Comparison of ENCODE assay signal across 21 cellular contexts in the genomic region with DNA sequence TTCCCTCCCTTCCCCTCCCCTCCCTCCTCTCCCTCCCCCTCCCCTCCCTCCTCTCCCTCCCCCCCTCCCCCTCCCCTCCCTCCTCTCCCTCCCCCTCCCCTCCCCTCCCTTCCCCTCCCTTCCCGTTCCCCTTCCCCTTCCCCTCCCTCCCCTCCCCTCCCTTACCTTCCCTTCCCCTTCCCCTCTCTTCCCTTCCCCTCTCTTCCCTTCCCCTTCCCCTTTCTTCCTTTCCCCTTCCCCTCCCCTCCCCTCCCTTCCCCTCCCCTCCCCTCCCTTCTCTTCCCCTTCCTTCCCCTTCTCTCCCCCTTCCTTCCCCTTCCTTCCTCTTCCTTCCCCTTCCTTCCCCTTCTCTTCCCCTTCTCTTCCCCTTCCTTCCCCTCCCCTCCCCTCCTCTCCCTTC.
DNase-seq lines count a peak whose midpoint lies in the region; ATAC-seq, FAIRE-seq and TF ChIP-seq lines count a peak whose summit lies in the region.
"Had no signal": no experiment of that assay in that cellular context is flagged by ENCODE, and none has a peak within 500 bp of the region (broad histone marks: within the 10 kb centered on the region; RNA-seq: fewer than 3 reads in every experiment).

No MANE protein-coding gene starts in this region.

- 36% methylated on average over 1 of the region's 1 CpG for WGBS in HepG2 (ENCODE audit: low lambda C conversion rate)
- WGBS in right lobe of liver (ENCODE audit: insufficient coverage, low coverage, low lambda C conversion rate, missing lambda C conversion rate) = 71% methylated on average over 1 of the region's 1 CpG
- WGBS in prostate gland = no CpG with 5 or more reads among the region's 1 CpG

- no TSS peak for BruUV-seq in HepG2 (replicated peaks; lab: Mats Ljungman, UMichigan)

- no peak for TF ChIP-seq EP300 in HepG2 (IDR thresholded peaks at IDR 0.05; ENCODE audit: low read depth in 2 of 2, low read length in 2 of 2)
- no peak for TF ChIP-seq EP300 in HepG2 (CRISPR knock-in tag; IDR thresholded peaks at IDR 0.05; ENCODE audit: borderline replicate concordance)

- H3K9ac ChIP-seq in HepG2 (ENCODE audit: insufficient read depth, low read depth, low read length) = no peak overlapping the region
- H3K9ac ChIP-seq: BLaER1 treated with 17β-estradiol and CSF1 and Interleukin-3, amounts not matched to agents 10 nM and 100 nM had no signal

- POLR2A ChIA-PET in HepG2 (lab: Yijun Ruan, JAX) = interaction anchor here (1.6 to 2.5 kb wide), 3 partner anchors 60 to 224 kb away, joined by 5 to 30 read pairs (median 9); a partner anchor contains a TSS

- in situ Hi-C loops in HepG2 (cut with HindIII; ENCODE audit: extremely low pct_ligation_motif_present, low pct_unique_long_range_greater_than_20kb) = loop anchor here (5.0 kb wide), 2 partner anchors 218 to 398 kb away; no protein-coding TSS in a partner anchor

- peaks cover 34% of the 10 kb centered on the region for H3K4me1 ChIP-seq in HepG2 (ENCODE audit: insufficient read depth, low read length)
- peaks cover 0 to 37% (median 17%) of the 10 kb centered on the region in 4 donors for H3K4me1 ChIP-seq in right lobe of liver
- H3K4me1 ChIP-seq in prostate gland (replicated peaks) = peaks cover 4% of the 10 kb centered on the region
- H3K4me1 ChIP-seq: Caco-2 had no signal

- H3K4me2 ChIP-seq in HepG2 (ENCODE audit: low read depth, low read length) = no peak overlapping the region
- H3K4me2 ChIP-seq: BLaER1 treated with 17β-estradiol and CSF1 and Interleukin-3, amounts not matched to agents 10 nM and 100 nM had no signal

- TF ChIP-seq CTCF in HepG2 (CRISPR knock-in tag; IDR thresholded peaks at IDR 0.05) (no peak), right lobe of liver (IDR thresholded peaks at IDR 0.05) (no peak), VCaP (conservative IDR thresholded peaks at IDR 0.05) (no peak), prostate gland (IDR thresholded peaks at IDR 0.05) (no peak)

- no peaks in the 10 kb centered on the region for H3K36me3 ChIP-seq in HepG2 (replicated peaks in 1 of 2; ENCODE audit: control insufficient read depth in 1 of 2, insufficient read depth in 2 of 2, low read length in 2 of 2)
- H3K36me3 ChIP-seq in right lobe of liver = no peaks in the 10 kb centered on the region
- H3K36me3 ChIP-seq in prostate gland = no peaks in the 10 kb centered on the region
- H3K36me3 ChIP-seq: BLaER1 treated with 17β-estradiol and CSF1 and Interleukin-3, amounts not matched to agents 10 nM and 100 nM had no signal

- H2AFZ ChIP-seq in HepG2 (ENCODE audit: low read length) = no peak overlapping the region

- H3K27ac ChIP-seq in HepG2 (ENCODE audit: extremely low read length, insufficient read depth, low read length) (no peak overlapping the region), right lobe of liver (peak overlapping the region in 1 of 3 donors; percentile 41), VCaP (peak overlapping the region; percentile 89; the same call in 1 of the 2 replicates), prostate gland (peak overlapping the region; percentile 86 to 90)

- DNase-seq in HepG2 (ENCODE audit: low spot score) = no peak
- DNase-seq in right lobe of liver = no peak
- DNase-seq in left kidney (ENCODE audit: low read depth, low spot score) = peak; percentile 49
- no peak for DNase-seq in prostate gland (ENCODE audit: low spot score)
- DNase-seq in CD1c-positive myeloid dendritic cell (ENCODE audit: extremely low spot score) = no peak
- DNase-seq in stimulated activated CD4-positive, alpha-beta T cell treated with anti-CD3 and anti-CD28 coated beads, Interleukin-2, amount 100 ng/mL, for 24 hours = no peak
- no peak for DNase-seq in GM19238 (ENCODE audit: insufficient read length, low spot score)
- DNase-seq: 8988T; AML-193; Caco-2; Calu3; CD4-positive, alpha-beta T cell; CD8-positive, alpha-beta T cell; DMS79 treated with DMSO at 0.1 percent for 48 hours; GF-D8 had no signal

- H3K9me3 ChIP-seq in HepG2 (ENCODE audit: low read length) (no peaks in the 10 kb centered on the region), right lobe of liver (no peaks in the 10 kb centered on the region), prostate gland (no peaks in the 10 kb centered on the region)
- H3K9me3 ChIP-seq: Caco-2 had no signal

- TF ChIP-seq POLR2A in HepG2 (IDR thresholded peaks at IDR 0.05; ENCODE audit: insufficient read depth in 1 of 2, low read depth in 2 of 2, low read length in 2 of 2) = no peak
- no peak for TF ChIP-seq POLR2A in right lobe of liver (IDR thresholded peaks at IDR 0.05)
- no peak for TF ChIP-seq POLR2A in prostate gland (IDR thresholded peaks at IDR 0.05)

- no peaks in the 10 kb centered on the region for H3K79me2 ChIP-seq in HepG2 (ENCODE audit: insufficient read depth, low read length)

- CTCF ChIA-PET in HepG2 (lab: Yijun Ruan, JAX; ENCODE audit: low intra/inter-chr PET ratio, low total read pairs) = interaction anchor here (1.2 kb wide), 1 partner anchor 214 kb away, joined by 5 read pairs; no protein-coding TSS in a partner anchor

- no peaks in the 10 kb centered on the region for H4K20me1 ChIP-seq in HepG2 (ENCODE audit: insufficient read depth, low read length)
- H4K20me1 ChIP-seq: BLaER1 treated with 17β-estradiol and CSF1 and Interleukin-3, amounts not matched to agents 10 nM and 100 nM had no signal

- intact Hi-C loops in HepG2 (cut with micrococcal nuclease; ENCODE audit: unreplicated experiment) (no loop called here), right lobe of liver (cut with DNase I) (no loop called here), prostate gland (cut with DNase I) (loop anchor here (5.0 kb wide), 1 partner anchor 218 kb away; no protein-coding TSS in a partner anchor)

- FAIRE-seq in HepG2 (lab: Jason Lieb, UNC) = no peak
- FAIRE-seq: A204.1, D721Med, G401.6, GM12891 had no signal

- no peak for ATAC-seq in HepG2
- ATAC-seq in right lobe of liver = no peak
- ATAC-seq: CD8-positive, alpha-beta T cell had no signal

- no peak overlapping the region for H3K4me3 ChIP-seq in HepG2 (replicated peaks in 1 of 3; ENCODE audit: insufficient read depth in 1 of 3, low read depth in 2 of 3, low read length in 3 of 3)
- no peak overlapping the region for H3K4me3 ChIP-seq in right lobe of liver
- no peak overlapping the region for H3K4me3 ChIP-seq in prostate gland
- H3K4me3 ChIP-seq: BLaER1 treated with 17β-estradiol and CSF1 and Interleukin-3, amounts not matched to agents 10 nM and 100 nM had no signal

- no peaks in the 10 kb centered on the region for H3K27me3 ChIP-seq in HepG2 (ENCODE audit: control insufficient read depth in 1 of 2, insufficient read depth in 2 of 2, low read length in 2 of 2)
- H3K27me3 ChIP-seq in right lobe of liver = no peaks in the 10 kb centered on the region
- no peaks in the 10 kb centered on the region for H3K27me3 ChIP-seq in prostate gland (replicated peaks; ENCODE audit: insufficient read depth)
- H3K27me3 ChIP-seq: BLaER1 treated with 17β-estradiol and CSF1 and Interleukin-3, amounts not matched to agents 10 nM and 100 nM had no signal

- TF ChIP-seq RAD21 in HepG2 (CRISPR knock-in tag; IDR thresholded peaks at IDR 0.05) = no peak

TF ChIP-seq in HepG2, 621 proteins besides CTCF, POLR2A, EP300 and RAD21:
- TF ChIP-seq, protein P1, sequence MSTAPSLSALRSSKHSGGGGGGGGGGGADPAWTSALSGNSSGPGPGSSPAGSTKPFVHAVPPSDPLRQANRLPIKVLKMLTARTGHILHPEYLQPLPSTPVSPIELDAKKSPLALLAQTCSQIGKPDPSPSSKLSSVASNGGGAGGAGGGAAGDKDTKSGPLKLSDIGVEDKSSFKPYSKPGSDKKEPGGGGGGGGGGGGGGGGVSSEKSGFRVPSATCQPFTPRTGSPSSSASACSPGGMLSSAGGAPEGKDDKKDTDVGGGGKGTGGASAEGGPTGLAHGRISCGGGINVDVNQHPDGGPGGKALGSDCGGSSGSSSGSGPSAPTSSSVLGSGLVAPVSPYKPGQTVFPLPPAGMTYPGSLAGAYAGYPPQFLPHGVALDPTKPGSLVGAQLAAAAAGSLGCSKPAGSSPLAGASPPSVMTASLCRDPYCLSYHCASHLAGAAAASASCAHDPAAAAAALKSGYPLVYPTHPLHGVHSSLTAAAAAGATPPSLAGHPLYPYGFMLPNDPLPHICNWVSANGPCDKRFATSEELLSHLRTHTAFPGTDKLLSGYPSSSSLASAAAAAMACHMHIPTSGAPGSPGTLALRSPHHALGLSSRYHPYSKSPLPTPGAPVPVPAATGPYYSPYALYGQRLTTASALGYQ (CRISPR knock-in tag; IDR thresholded peaks at IDR 0.05) = no peak
- peak; percentile 85 for TF ChIP-seq HNRNPK (IDR thresholded peaks at IDR 0.05; ENCODE audit: low read depth, low read length, poor library complexity, severe bottlenecking)
- TF ChIP-seq PCBP1 (IDR thresholded peaks at IDR 0.05; ENCODE audit: borderline replicate concordance, low read depth, low read length) = peak; percentile 91; the same call in 1 of the 2 replicates
